ENCODE assay signal across 9 cellular contexts in the genomic region with DNA sequence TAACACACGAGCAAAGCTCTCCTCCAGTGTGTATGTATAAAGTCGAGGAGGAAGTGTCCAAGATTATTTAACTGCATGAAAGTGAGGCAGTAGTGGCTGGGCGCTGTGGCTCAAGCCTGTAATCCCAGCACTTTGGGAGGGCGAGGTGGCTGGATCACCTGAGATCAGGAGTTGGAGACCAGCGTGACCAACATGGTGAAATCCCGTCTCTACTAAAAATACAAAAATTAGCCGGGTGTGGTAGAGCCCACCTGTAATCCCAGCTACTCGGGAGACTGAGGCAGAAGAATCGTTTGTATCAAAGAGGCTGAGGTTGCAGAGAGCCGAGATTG. TPM values are rescaled to one million over a fixed set of nuclear protein-coding genes. Genes with fewer than 3 reads are reported as not detected.
DNase-seq lines count a peak whose midpoint lies in the region; ATAC-seq and TF ChIP-seq lines count a peak whose summit lies in the region.
"Had no signal": no experiment of that assay in that cellular context is flagged by ENCODE, and none has a peak within 500 bp of the region (broad histone marks: within the 10 kb centered on the region; RNA-seq: fewer than 3 reads in every experiment).

No MANE protein-coding gene starts in this region.

- no peaks in the 10 kb centered on the region for H3K27me3 Mint-ChIP-seq in activated naive CD4-positive, alpha-beta T cell treated with anti-CD3 and anti-CD28 coated beads, Interleukin-2, amount 50 U/mL, for 24 hours

- no peaks in the 10 kb centered on the region for H3K27me3 ChIP-seq in effector memory CD4-positive, alpha-beta T cell (replicated peaks; ENCODE audit: control insufficient read depth, insufficient read depth, low read length, poor library complexity, severe bottlenecking)
- no peaks in the 10 kb centered on the region for H3K27me3 ChIP-seq in psoas muscle (ENCODE audit: insufficient read depth in 3 of 3, low read length in 2 of 3)

- H3K9me3 ChIP-seq in SK-N-MC (ENCODE audit: low read depth, low read length) = no peaks in the 10 kb centered on the region
- H3K9me3 ChIP-seq in effector memory CD4-positive, alpha-beta T cell (ENCODE audit: control insufficient read depth, low read length) = peaks cover 4% of the 10 kb centered on the region
- H3K9me3 ChIP-seq in psoas muscle = no peaks in the 10 kb centered on the region

- peaks cover 35% of the 10 kb centered on the region for H3K4me1 Mint-ChIP-seq in activated naive CD4-positive, alpha-beta T cell treated with anti-CD3 and anti-CD28 coated beads, Interleukin-2, amount 50 U/mL, for 24 hours

- 52 to 55% (median 52%) methylated on average over 10 of the region's 10 CpGs for WGBS in psoas muscle, 3 donors

- H3K36me3 ChIP-seq in SK-N-MC (ENCODE audit: insufficient read depth, low read length) (peaks cover 30% of the 10 kb centered on the region), psoas muscle (ENCODE audit: insufficient read depth in 1 of 2, low read depth in 1 of 2) (peaks cover 9 to 20% of the 10 kb centered on the region in 2 donors)
- peaks cover 4% of the 10 kb centered on the region for H3K36me3 ChIP-seq in effector memory CD4-positive, alpha-beta T cell (ENCODE audit: control insufficient read depth, insufficient read depth, low read length)

- H3K27ac ChIP-seq in SK-N-MC (no peak overlapping the region), psoas muscle (no peak overlapping the region)
- no peak overlapping the region for H3K27ac ChIP-seq in effector memory CD4-positive, alpha-beta T cell (ENCODE audit: insufficient read depth, low read length, poor library complexity, severe bottlenecking)

- no peak for DNase-seq in activated naive CD4-positive, alpha-beta T cell treated with Interleukin-2 at 50 U/mL for 16 hours
- DNase-seq in SK-N-MC (ENCODE audit: low read depth, low spot score) (no peak), psoas muscle (no peak), DMS 273 (lab: John Stamatoyannopoulos, UW; ENCODE audit: unreplicated experiment) (no peak), NCI-H526 treated with DMSO at 0.1 percent for 48 hours (lab: John Stamatoyannopoulos, UW) (no peak), NCI-H446 (lab: John Stamatoyannopoulos, UW) (no peak)
- no peak for DNase-seq in effector memory CD4-positive, alpha-beta T cell
- DNase-seq: NCI-H1694 treated with DMSO at 0.1 percent for 48 hours had no signal

- H3K4me3 ChIP-seq in SK-N-MC = peak overlapping the region; percentile 99; the same call in 1 of the 2 replicates
- H3K4me3 ChIP-seq in effector memory CD4-positive, alpha-beta T cell (ENCODE audit: insufficient read depth, low read depth, low read length, poor library complexity, severe bottlenecking) = peak overlapping the region; percentile 92
- peak overlapping the region; percentile 77 for H3K4me3 ChIP-seq in psoas muscle

- ATAC-seq in psoas muscle = no peak

- H3K36me3 Mint-ChIP-seq in activated naive CD4-positive, alpha-beta T cell treated with anti-CD3 and anti-CD28 coated beads, Interleukin-2, amount 50 U/mL, for 24 hours = peaks cover 17% of the 10 kb centered on the region

- peak overlapping the region; percentile 94 for H3K4me3 Mint-ChIP-seq in activated naive CD4-positive, alpha-beta T cell treated with anti-CD3 and anti-CD28 coated beads, Interleukin-2, amount 50 U/mL, for 24 hours

- H3K9me3 Mint-ChIP-seq in activated naive CD4-positive, alpha-beta T cell treated with anti-CD3 and anti-CD28 coated beads, Interleukin-2, amount 50 U/mL, for 24 hours = no peaks in the 10 kb centered on the region

- peaks cover 17% of the 10 kb centered on the region for H3K4me1 ChIP-seq in effector memory CD4-positive, alpha-beta T cell (ENCODE audit: control insufficient read depth, insufficient read depth, low read length, poor library complexity, severe bottlenecking)
- H3K4me1 ChIP-seq in psoas muscle = peaks cover 5% of the 10 kb centered on the region

- intact Hi-C loops in psoas muscle (cut with DNase I) = loop anchor here (1.0 to 10.0 kb wide), 8 partner anchors 82 to 345 kb away; a partner anchor contains a TSS

- peak overlapping the region; percentile 35 for H3K27ac Mint-ChIP-seq in activated naive CD4-positive, alpha-beta T cell treated with anti-CD3 and anti-CD28 coated beads, Interleukin-2, amount 50 U/mL, for 24 hours

- H3K9ac ChIP-seq in SK-N-MC (ENCODE audit: insufficient read length) = no peak overlapping the region

- TF ChIP-seq CTCF in psoas muscle (IDR thresholded peaks at IDR 0.05) = no peak

RNA-seq across cellular contexts. Expression of a gene that starts 1.2 kb away (rescaled TPM):
- under 1 TPM in 3 of 4 donors, not detected in 1; 0.46 to 0.63 (median 0.52) TPM for total RNA-seq in psoas muscle
- 1 to 10 TPM in 1 of 3 donors, under 1 TPM in 2; 0.23 to 2.4 (median 0.44) TPM for polyA plus RNA-seq in psoas muscle

RNA-seq across cellular contexts. Expression of a gene that starts 15.2 kb away (rescaled TPM):
- 1 to 10 TPM in 2 of 4 donors, under 1 TPM in 2; 0.36 to 2.9 (median 1.1) TPM for total RNA-seq in psoas muscle
- polyA plus RNA-seq in psoas muscle = under 1 TPM in 2 of 3 donors, not detected in 1; 0.12 to 0.46 TPM

RNA-seq across cellular contexts. Expression of a gene that starts 21.5 kb away (rescaled TPM):
- 1 to 10 TPM; 2.1 to 3.7 (median 2.7) TPM for total RNA-seq in psoas muscle
- 1 to 10 TPM; 1.0 to 2.1 (median 1.8) TPM for polyA plus RNA-seq in psoas muscle
